Comparison of ENCODE assay signal across 8 cellular contexts in genomic region chr1:151008244-151009205, GRCh38.
DNase-seq lines count a peak whose midpoint lies in the region; ATAC-seq and TF ChIP-seq lines count a peak whose summit lies in the region.

A gene with protein sequence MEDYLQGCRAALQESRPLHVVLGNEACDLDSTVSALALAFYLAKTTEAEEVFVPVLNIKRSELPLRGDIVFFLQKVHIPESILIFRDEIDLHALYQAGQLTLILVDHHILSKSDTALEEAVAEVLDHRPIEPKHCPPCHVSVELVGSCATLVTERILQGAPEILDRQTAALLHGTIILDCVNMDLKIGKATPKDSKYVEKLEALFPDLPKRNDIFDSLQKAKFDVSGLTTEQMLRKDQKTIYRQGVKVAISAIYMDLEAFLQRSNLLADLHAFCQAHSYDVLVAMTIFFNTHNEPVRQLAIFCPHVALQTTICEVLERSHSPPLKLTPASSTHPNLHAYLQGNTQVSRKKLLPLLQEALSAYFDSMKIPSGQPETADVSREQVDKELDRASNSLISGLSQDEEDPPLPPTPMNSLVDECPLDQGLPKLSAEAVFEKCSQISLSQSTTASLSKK (plus strand): TSS chr1:151008449. CDS start chr1:151008633, 184 bp downstream.

- H3K4me3 ChIP-seq in choroid plexus epithelial cell (ENCODE audit: low read depth, low read length): peak within 1 kb of the TSS; percentile 94

- peak; percentile 61 for ATAC-seq in GM19043 (IDR thresholded peaks at IDR 0.05; ENCODE audit: low read depth, unreplicated experiment)
- peak; percentile 56 for ATAC-seq in HG03457 (IDR thresholded peaks at IDR 0.05; ENCODE audit: unreplicated experiment)

- peak; percentile 99 for DNase-seq in AG08395 (ENCODE audit: low spot score)
- DNase-seq in NCI-H526 (lab: John Stamatoyannopoulos, UW): peak; percentile 98 to 100
- peak; percentile 95 for DNase-seq in activated CD4-positive, alpha-beta T cell treated with anti-CD3 and anti-CD28 coated beads for 4 hours
- DNase-seq in choroid plexus epithelial cell (ENCODE audit: low read depth): peak; percentile 98
- peak; percentile 90 for DNase-seq in kidney glomerular epithelial cell (lab: John Stamatoyannopoulos, UW)
- peak; percentile 94 to 96 for DNase-seq in stimulated activated CD4-positive, alpha-beta T cell treated with anti-CD3 and anti-CD28 coated beads, Interleukin-15, amount 100 ng/mL, for 48 hours (ENCODE audit: low read depth in 2 of 2)

- TF ChIP-seq CTCF in choroid plexus epithelial cell (conservative IDR thresholded peaks at IDR 0.05; ENCODE audit: low read depth, low read length): no peak

Comparison
In these comparisons a context has a peak if more than half of its experiments do, and no peak if none do; other contexts are left out.
1. Peak in every context shown above with its lines: DNase-seq, ATAC-seq and H3K4me3 ChIP-seq.